8 cellular contexts compared by ENCODE assay signal in genomic region chr18:57434536-57435494, GRCh38. TPM values are rescaled to one million over a fixed set of nuclear protein-coding genes. Genes with fewer than 3 reads are reported as not detected.
A peak's percentile ranks its signal among the peaks of the same experiment; 100 is the strongest.
DNase-seq lines count a peak whose midpoint lies in the region; ATAC-seq and TF ChIP-seq lines count a peak whose summit lies in the region.

Gene ONECUT2, plus strand, starts transcription at chr18:57435374. Its CDS starts 343 bp downstream, at chr18:57435717.

- H3K27ac Mint-ChIP-seq in activated CD4-positive, alpha-beta T cell treated with anti-CD3 and anti-CD28 coated beads, Interleukin-2, amount 10 ng/mL, durations not matched to agents 7 days and 5 days = peak within 1 kb of the TSS; percentile 73

- TF ChIP-seq CTCF in liver (IDR thresholded peaks at IDR 0.05; ENCODE audit: low read depth, low read length, missing input control) = no peak

- WGBS in liver = under 1% methylated on average over 69 of the region's 69 CpGs

- TF ChIP-seq RAD21 in liver (IDR thresholded peaks at IDR 0.05) = peak in 1 of 2 donors; percentile 26

- H3K36me3 ChIP-seq in liver (ENCODE audit: control insufficient read depth in 4 of 4, insufficient read depth in 3 of 4, low read depth in 1 of 4, low read length in 3 of 4) = no peaks in the 10 kb centered on the region

- peaks cover 8% of the 10 kb centered on the region for H3K36me3 Mint-ChIP-seq in activated CD4-positive, alpha-beta T cell treated with anti-CD3 and anti-CD28 coated beads, Interleukin-2, amount 10 ng/mL, durations not matched to agents 7 days and 5 days (ENCODE audit: low read depth)

- peak within 1 kb of the TSS; percentile 77 to 90 (median 85) for H3K4me3 ChIP-seq in liver (ENCODE audit: low read depth in 1 of 3, low read length in 3 of 3)

- peaks cover 22% of the 10 kb centered on the region for H3K4me1 Mint-ChIP-seq in activated CD4-positive, alpha-beta T cell treated with anti-CD3 and anti-CD28 coated beads, Interleukin-2, amount 10 ng/mL, durations not matched to agents 7 days and 5 days

- peak; percentile 82 for ATAC-seq in HG03159 (IDR thresholded peaks at IDR 0.05; ENCODE audit: unreplicated experiment)
- ATAC-seq in GM19023 (IDR thresholded peaks at IDR 0.05; ENCODE audit: unreplicated experiment) = no peak

- peak within 1 kb of the TSS; percentile 37 to 83 for H3K9ac ChIP-seq in liver (ENCODE audit: low read depth in 1 of 2, low read length in 2 of 2)

- CTCF ChIA-PET in activated CD4-positive, alpha-beta T cell treated with anti-CD3 and anti-CD28 coated beads, Interleukin-2, amount 10 ng/mL, durations not matched to agents 7 days and 5 days (lab: Charles Lee) = no interaction called here

- H3K9me3 ChIP-seq in liver (ENCODE audit: control insufficient read depth in 4 of 4, low read length in 3 of 4) = no peaks in the 10 kb centered on the region

- DNase-seq in GM04504 (ENCODE audit: low read depth) (peak; percentile 69), NCI-H524 (lab: John Stamatoyannopoulos, UW) (peak; percentile 95 to 97), dermis microvascular lymphatic vessel endothelial cell (ENCODE audit: low read depth in 2 of 2) (peak; percentile 77 to 92)
- peak; percentile 30 for DNase-seq in activated CD4-positive, alpha-beta T cell treated with anti-CD3 and anti-CD28 coated beads, Interleukin-2, amount 10 ng/mL, durations not matched to agents 7 days and 5 days
- DNase-seq in stimulated activated CD4-positive, alpha-beta T cell treated with anti-CD3 and anti-CD28 coated beads, Interleukin-2, amount 100 ng/mL, for 24 hours = peak; percentile 64 to 80

- peaks cover 0 to 63% (median 37%) of the 10 kb centered on the region in 4 donors for H3K4me1 ChIP-seq in liver (ENCODE audit: control insufficient read depth in 4 of 4, insufficient read depth in 4 of 4, low read length in 3 of 4)

- H3K9me3 Mint-ChIP-seq in activated CD4-positive, alpha-beta T cell treated with anti-CD3 and anti-CD28 coated beads, Interleukin-2, amount 10 ng/mL, durations not matched to agents 7 days and 5 days = no peaks in the 10 kb centered on the region

- H3K27me3 ChIP-seq in liver (ENCODE audit: control insufficient read depth in 4 of 4, insufficient read depth in 4 of 4, low read length in 3 of 4) = no peaks in the 10 kb centered on the region

- peaks cover 89% of the 10 kb centered on the region for H3K27me3 Mint-ChIP-seq in activated CD4-positive, alpha-beta T cell treated with anti-CD3 and anti-CD28 coated beads, Interleukin-2, amount 10 ng/mL, durations not matched to agents 7 days and 5 days

- POLR2A ChIA-PET in activated CD4-positive, alpha-beta T cell treated with anti-CD3 and anti-CD28 coated beads, Interleukin-2, amount 10 ng/mL, durations not matched to agents 7 days and 5 days (lab: Charles Lee) = no interaction called here

- peak within 1 kb of the TSS; percentile 71 to 84 for H3K27ac ChIP-seq in liver (ENCODE audit: low read depth in 1 of 2, low read length in 2 of 2)

- peak within 1 kb of the TSS; percentile 54 for H3K4me3 Mint-ChIP-seq in activated CD4-positive, alpha-beta T cell treated with anti-CD3 and anti-CD28 coated beads, Interleukin-2, amount 10 ng/mL, durations not matched to agents 7 days and 5 days

TF ChIP-seq in liver, 16 proteins besides CTCF, POLR2A, EP300 and RAD21:
- TF ChIP-seq EGR1 (IDR thresholded peaks at IDR 0.05; ENCODE audit: low read depth in 2 of 2) (no peak), GABPA (IDR thresholded peaks at IDR 0.05 in 1 of 2, conservative IDR thresholded peaks at IDR 0.05 in 1 of 2) (peak in 1 of 2 donors; percentile 45), RXRA (IDR thresholded peaks at IDR 0.05) (no peak), FOXA2 (IDR thresholded peaks at IDR 0.05) (no peak), REST (IDR thresholded peaks at IDR 0.05) (peak; percentile 94), SP1 (IDR thresholded peaks at IDR 0.05) (peak; percentile 51), MAX (IDR thresholded peaks at IDR 0.05) (no peak), NR2F2 (IDR thresholded peaks at IDR 0.05) (no peak)
TF ChIP-seq in liver: peak in this region for 3.

RNA-seq across cellular contexts. Expression of gene ONECUT2, which starts in this region (rescaled TPM):
- total RNA-seq in activated CD4-positive, alpha-beta T cell treated with anti-CD3 and anti-CD28 coated beads, Interleukin-2, amount 10 ng/mL, durations not matched to agents 7 days and 5 days = not detected
- total RNA-seq in dermis microvascular lymphatic vessel endothelial cell = under 0.01 TPM in 1 of 2 replicates, not detected in the other
- total RNA-seq in liver = 1 to 10 TPM; 5.4 to 5.7 TPM
- polyA plus RNA-seq in liver = 1 to 10 TPM; 1.8 to 3.8 TPM

Comparison
In these comparisons a context has a peak if more than half of its experiments do, and no peak if none do; other contexts are left out.
1. Peak in DNase-seq in activated CD4-positive, alpha-beta T cell treated with anti-CD3 and anti-CD28 coated beads, Interleukin-2, amount 10 ng/mL, durations not matched to agents 7 days and 5 days; RNA of the gene not detected or under 1 TPM.
2. Peak in DNase-seq in dermis microvascular lymphatic vessel endothelial cell; RNA of the gene not detected or under 1 TPM.
3. DNase-seq: peak in every context shown above with its lines; median percentile 96 in NCI-H524; 84 in dermis microvascular lymphatic vessel endothelial cell; 72 in stimulated activated CD4-positive, alpha-beta T cell treated with anti-CD3 and anti-CD28 coated beads, Interleukin-2, amount 100 ng/mL, for 24 hours; 69 in GM04504; 30 in activated CD4-positive, alpha-beta T cell treated with anti-CD3 and anti-CD28 coated beads, Interleukin-2, amount 10 ng/mL, durations not matched to agents 7 days and 5 days.